Comparison of ENCODE assay signal across 3 cellular contexts in genomic region chr5:84251503-84251902, GRCh38.
TF ChIP-seq lines count a peak whose summit lies in the region.

No MANE protein-coding gene starts in this region.

TF ChIP-seq in HepG2, 621 proteins besides CTCF, POLR2A, EP300 and RAD21 (continues in another document):
- TF ChIP-seq TFAP4 (IDR thresholded peaks at IDR 0.05; ENCODE audit: borderline replicate concordance, low read depth) = no peak
- TF ChIP-seq SRSF4 (IDR thresholded peaks at IDR 0.05; ENCODE audit: low read depth, low read length, poor library complexity, severe bottlenecking) = no peak
- no peak for TF ChIP-seq KLF16 (CRISPR knock-in tag; IDR thresholded peaks at IDR 0.05)
- no peak for TF ChIP-seq HMGA1 (CRISPR knock-in tag; conservative IDR thresholded peaks at IDR 0.05)
- TF ChIP-seq, protein P1, sequence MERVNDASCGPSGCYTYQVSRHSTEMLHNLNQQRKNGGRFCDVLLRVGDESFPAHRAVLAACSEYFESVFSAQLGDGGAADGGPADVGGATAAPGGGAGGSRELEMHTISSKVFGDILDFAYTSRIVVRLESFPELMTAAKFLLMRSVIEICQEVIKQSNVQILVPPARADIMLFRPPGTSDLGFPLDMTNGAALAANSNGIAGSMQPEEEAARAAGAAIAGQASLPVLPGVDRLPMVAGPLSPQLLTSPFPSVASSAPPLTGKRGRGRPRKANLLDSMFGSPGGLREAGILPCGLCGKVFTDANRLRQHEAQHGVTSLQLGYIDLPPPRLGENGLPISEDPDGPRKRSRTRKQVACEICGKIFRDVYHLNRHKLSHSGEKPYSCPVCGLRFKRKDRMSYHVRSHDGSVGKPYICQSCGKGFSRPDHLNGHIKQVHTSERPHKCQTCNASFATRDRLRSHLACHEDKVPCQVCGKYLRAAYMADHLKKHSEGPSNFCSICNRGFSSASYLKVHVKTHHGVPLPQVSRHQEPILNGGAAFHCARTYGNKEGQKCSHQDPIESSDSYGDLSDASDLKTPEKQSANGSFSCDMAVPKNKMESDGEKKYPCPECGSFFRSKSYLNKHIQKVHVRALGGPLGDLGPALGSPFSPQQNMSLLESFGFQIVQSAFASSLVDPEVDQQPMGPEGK (CRISPR knock-in tag; IDR thresholded peaks at IDR 0.05) = no peak
- TF ChIP-seq RERE (CRISPR knock-in tag; IDR thresholded peaks at IDR 0.05; ENCODE audit: low read depth) = no peak
- no peak for TF ChIP-seq MZF1 (CRISPR knock-in tag; IDR thresholded peaks at IDR 0.05; ENCODE audit: borderline replicate concordance)
- peak; percentile 95 for TF ChIP-seq ATF7 (IDR thresholded peaks at IDR 0.05)
- no peak for TF ChIP-seq ATF7 (CRISPR knock-in tag; IDR thresholded peaks at IDR 0.05)
- TF ChIP-seq GTF2F1 (IDR thresholded peaks at IDR 0.05; ENCODE audit: low read length) = no peak

TF ChIP-seq in GM12878, 131 proteins besides CTCF, POLR2A, EP300 and RAD21:
- TF ChIP-seq USF2 (IDR thresholded peaks at IDR 0.05; ENCODE audit: borderline replicate concordance, low read depth, low read length) = no peak
- no peak for TF ChIP-seq EED (IDR thresholded peaks at IDR 0.05; ENCODE audit: low read depth)
- no peak for TF ChIP-seq NFIC (IDR thresholded peaks at IDR 0.05; ENCODE audit: low read depth, low read length)
- peak; percentile 69 for TF ChIP-seq ATF7 (IDR thresholded peaks at IDR 0.05; ENCODE audit: low read depth)
TF ChIP-seq in GM12878: peak in this region for 1.

TF ChIP-seq in K562, 482 proteins besides CTCF, POLR2A, EP300 and RAD21:
- TF ChIP-seq ATF7 (IDR thresholded peaks at IDR 0.05) (peak; percentile 25; the same call in 1 of the 2 replicates), DACH1 (IDR thresholded peaks at IDR 0.05; ENCODE audit: partially characterized antibody) (no peak), PCBP2 (IDR thresholded peaks at IDR 0.05; ENCODE audit: low read depth, low read length, poor library complexity, severe bottlenecking) (no peak), CREM (IDR thresholded peaks at IDR 0.05; ENCODE audit: low read depth) (no peak), RCOR1 (IDR thresholded peaks at IDR 0.05; ENCODE audit: borderline replicate concordance in 1 of 2, low read depth in 2 of 2, low read length in 2 of 2) (no peak)
